Comparison of ENCODE assay signal across 1 cellular context in the genomic region with DNA sequence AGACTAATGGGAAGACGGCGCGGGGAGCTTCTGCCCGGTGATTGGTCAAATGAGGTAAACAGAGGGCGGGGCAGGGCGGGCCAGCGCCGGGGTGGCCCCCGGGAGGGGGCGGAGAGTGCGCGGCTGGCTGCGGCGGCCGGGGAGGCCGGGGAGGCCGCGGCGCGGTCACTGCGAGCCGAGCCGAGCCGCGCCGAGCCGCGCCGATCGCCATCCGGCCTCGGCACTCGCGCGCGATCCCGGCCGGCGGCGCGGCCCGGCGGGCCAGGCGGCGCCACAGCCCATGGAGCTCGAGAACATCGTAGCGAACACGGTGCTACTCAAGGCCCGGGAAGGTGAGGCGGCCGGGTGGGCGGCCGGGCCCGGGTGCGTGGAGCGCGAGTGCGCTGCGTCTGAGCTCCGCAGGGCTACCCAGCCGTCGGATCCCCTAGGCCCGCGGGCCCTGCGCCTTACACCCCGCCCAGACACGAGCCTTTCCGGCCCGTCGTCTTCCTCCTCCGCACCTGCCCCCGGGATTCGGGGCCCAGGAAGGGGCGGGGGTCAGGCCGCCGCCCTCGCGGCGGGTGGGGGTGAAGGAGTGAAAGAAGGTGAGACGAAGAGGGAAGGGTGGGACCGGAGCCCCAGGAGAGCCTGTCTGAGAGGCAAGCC.
TF ChIP-seq lines count a peak whose summit lies in the region.

Gene GRK6, plus strand, starts transcription at position 111 of the 645 bp plus-strand sequence. Its CDS starts 170 bp downstream, at position 281.

TF ChIP-seq in HEK293, 187 proteins besides CTCF, POLR2A, EP300 and RAD21 (continued from another document):
- TF ChIP-seq, protein P1, sequence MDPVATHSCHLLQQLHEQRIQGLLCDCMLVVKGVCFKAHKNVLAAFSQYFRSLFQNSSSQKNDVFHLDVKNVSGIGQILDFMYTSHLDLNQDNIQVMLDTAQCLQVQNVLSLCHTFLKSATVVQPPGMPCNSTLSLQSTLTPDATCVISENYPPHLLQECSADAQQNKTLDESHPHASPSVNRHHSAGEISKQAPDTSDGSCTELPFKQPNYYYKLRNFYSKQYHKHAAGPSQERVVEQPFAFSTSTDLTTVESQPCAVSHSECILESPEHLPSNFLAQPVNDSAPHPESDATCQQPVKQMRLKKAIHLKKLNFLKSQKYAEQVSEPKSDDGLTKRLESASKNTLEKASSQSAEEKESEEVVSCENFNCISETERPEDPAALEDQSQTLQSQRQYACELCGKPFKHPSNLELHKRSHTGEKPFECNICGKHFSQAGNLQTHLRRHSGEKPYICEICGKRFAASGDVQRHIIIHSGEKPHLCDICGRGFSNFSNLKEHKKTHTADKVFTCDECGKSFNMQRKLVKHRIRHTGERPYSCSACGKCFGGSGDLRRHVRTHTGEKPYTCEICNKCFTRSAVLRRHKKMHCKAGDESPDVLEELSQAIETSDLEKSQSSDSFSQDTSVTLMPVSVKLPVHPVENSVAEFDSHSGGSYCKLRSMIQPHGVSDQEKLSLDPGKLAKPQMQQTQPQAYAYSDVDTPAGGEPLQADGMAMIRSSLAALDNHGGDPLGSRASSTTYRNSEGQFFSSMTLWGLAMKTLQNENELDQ (tag by site-specific recombination; IDR thresholded peaks at IDR 0.05; ENCODE audit: low read depth), result no peak
- TF ChIP-seq, protein P2, sequence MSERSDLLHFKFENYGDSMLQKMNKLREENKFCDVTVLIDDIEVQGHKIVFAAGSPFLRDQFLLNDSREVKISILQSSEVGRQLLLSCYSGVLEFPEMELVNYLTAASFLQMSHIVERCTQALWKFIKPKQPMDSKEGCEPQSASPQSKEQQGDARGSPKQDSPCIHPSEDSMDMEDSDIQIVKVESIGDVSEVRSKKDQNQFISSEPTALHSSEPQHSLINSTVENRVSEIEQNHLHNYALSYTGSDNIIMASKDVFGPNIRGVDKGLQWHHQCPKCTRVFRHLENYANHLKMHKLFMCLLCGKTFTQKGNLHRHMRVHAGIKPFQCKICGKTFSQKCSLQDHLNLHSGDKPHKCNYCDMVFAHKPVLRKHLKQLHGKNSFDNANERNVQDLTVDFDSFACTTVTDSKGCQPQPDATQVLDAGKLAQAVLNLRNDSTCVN (tag by site-specific recombination; optimal IDR thresholded peaks at IDR 0.05), result peak; percentile 73
- TF ChIP-seq ZNF140 (tag by site-specific recombination; IDR thresholded peaks at IDR 0.05) (no peak), ZBTB8A (tag by site-specific recombination; IDR thresholded peaks at IDR 0.05) (peak; percentile 61; the same call in 1 of the 2 replicates), ZNF223 (tag by site-specific recombination; IDR thresholded peaks at IDR 0.05) (no peak), ZNF138 (tag by site-specific recombination; IDR thresholded peaks at IDR 0.05; ENCODE audit: borderline replicate concordance) (no peak), HOXD13 (CRISPR knock-in tag; IDR thresholded peaks at IDR 0.05; ENCODE audit: borderline replicate concordance) (no peak), ZBTB11 (tag by site-specific recombination; conservative IDR thresholded peaks at IDR 0.05; ENCODE audit: low read depth) (peak; percentile 52; the same call in 1 of the 2 replicates), ZNF677 (tag by site-specific recombination; IDR thresholded peaks at IDR 0.05) (no peak), ZNF626 (tag by site-specific recombination; IDR thresholded peaks at IDR 0.05) (no peak), ZNF133 (tag by site-specific recombination; IDR thresholded peaks at IDR 0.05) (no peak), ZBTB20 (tag by site-specific recombination; IDR thresholded peaks at IDR 0.05) (peak; percentile 63; the same call in 1 of the 2 replicates), ZNF48 (tag by site-specific recombination; IDR thresholded peaks at IDR 0.05) (no peak), ZNF274 (IDR thresholded peaks at IDR 0.05; ENCODE audit: low read length) (no peak), ZNF274 (tag by site-specific recombination; IDR thresholded peaks at IDR 0.05; ENCODE audit: borderline replicate concordance) (no peak), ZFHX2 (tag by site-specific recombination; conservative IDR thresholded peaks at IDR 0.05) (peak; percentile 91), PRDM1 (tag by site-specific recombination; IDR thresholded peaks at IDR 0.05) (no peak)
- TF ChIP-seq, protein P3, sequence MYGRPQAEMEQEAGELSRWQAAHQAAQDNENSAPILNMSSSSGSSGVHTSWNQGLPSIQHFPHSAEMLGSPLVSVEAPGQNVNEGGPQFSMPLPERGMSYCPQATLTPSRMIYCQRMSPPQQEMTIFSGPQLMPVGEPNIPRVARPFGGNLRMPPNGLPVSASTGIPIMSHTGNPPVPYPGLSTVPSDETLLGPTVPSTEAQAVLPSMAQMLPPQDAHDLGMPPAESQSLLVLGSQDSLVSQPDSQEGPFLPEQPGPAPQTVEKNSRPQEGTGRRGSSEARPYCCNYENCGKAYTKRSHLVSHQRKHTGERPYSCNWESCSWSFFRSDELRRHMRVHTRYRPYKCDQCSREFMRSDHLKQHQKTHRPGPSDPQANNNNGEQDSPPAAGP (tag by site-specific recombination; IDR thresholded peaks at IDR 0.05), result peak; percentile 69
